ENCODE assay signal across 8 cellular contexts in the genomic region with DNA sequence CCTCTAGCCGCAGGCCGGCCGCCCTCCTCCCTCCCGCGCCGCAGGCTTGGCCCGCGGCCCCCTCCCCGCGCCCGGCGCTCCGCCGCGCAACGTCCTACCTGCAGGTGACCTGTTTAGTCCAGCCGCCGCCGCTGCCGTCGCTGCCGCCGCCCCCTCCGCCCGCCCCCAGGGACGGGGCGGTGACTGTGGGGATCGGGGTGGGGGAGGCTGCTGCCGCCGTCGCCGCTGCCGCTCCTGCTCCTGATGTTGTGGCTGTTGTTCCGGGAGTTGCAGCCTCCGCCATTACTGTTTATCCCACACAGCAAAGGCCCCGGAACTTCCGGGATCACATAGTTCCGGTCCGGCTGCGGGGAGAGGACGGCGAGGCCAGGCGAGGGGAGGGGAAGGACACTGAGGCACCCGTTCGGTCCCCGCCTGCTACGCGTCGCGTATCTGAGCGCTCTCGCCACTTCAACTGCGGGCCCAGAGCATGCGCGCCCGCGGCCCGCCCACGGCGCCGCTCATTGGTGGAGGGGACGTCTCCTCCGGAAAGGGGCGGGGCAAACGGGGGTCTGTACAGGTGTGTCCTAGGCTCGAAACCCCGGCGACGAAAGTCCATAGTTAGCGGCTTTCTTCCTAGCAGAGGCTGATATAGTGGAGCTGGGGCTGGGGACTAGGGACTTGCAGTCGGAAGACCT. TPM values are rescaled to one million over a fixed set of nuclear protein-coding genes. Genes with fewer than 3 reads are reported as not detected.
DNase-seq lines count a peak whose midpoint lies in the region; ATAC-seq and TF ChIP-seq lines count a peak whose summit lies in the region.

A gene with protein sequence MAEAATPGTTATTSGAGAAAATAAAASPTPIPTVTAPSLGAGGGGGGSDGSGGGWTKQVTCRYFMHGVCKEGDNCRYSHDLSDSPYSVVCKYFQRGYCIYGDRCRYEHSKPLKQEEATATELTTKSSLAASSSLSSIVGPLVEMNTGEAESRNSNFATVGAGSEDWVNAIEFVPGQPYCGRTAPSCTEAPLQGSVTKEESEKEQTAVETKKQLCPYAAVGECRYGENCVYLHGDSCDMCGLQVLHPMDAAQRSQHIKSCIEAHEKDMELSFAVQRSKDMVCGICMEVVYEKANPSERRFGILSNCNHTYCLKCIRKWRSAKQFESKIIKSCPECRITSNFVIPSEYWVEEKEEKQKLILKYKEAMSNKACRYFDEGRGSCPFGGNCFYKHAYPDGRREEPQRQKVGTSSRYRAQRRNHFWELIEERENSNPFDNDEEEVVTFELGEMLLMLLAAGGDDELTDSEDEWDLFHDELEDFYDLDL (minus strand): TSS at position 444 of the 677 bp plus-strand sequence. CDS start 161 bp downstream, at position 283.

- TF ChIP-seq POLR2A in GM19193 (IDR thresholded peaks at IDR 0.05; ENCODE audit: extremely low read depth, insufficient read depth, insufficient read length), result peak; percentile 69

- peak within 1 kb of the TSS; percentile 99 for H3K4me3 Mint-ChIP-seq in activated CD4-positive, alpha-beta T cell treated with anti-CD3 and anti-CD28 coated beads for 36 hours

- H3K4me3 ChIP-seq in choroid plexus epithelial cell (ENCODE audit: low read depth, low read length), result peak within 1 kb of the TSS; percentile 86

- DNase-seq in AML-193 (lab: John Stamatoyannopoulos, UW) (peak; percentile 71 to 77), NCI-H510A treated with DMSO at 0.1 percent for 48 hours (lab: John Stamatoyannopoulos, UW) (peak; percentile 85), choroid plexus epithelial cell (ENCODE audit: low read depth) (peak; percentile 92), kidney glomerular epithelial cell (lab: John Stamatoyannopoulos, UW) (peak; percentile 88)
- DNase-seq in activated CD4-positive, alpha-beta T cell treated with anti-CD3 and anti-CD28 coated beads for 36 hours, result peak; percentile 97
- peak; percentile 77 to 86 for DNase-seq in stimulated activated CD4-positive, alpha-beta T cell treated with anti-CD3 and anti-CD28 coated beads, Interleukin-1b, Interleukin-23, amount 100 ng/mL, for 1 hour (ENCODE audit: low read depth in 2 of 2)

- H3K9me3 Mint-ChIP-seq in activated CD4-positive, alpha-beta T cell treated with anti-CD3 and anti-CD28 coated beads for 36 hours (ENCODE audit: low read depth), result no peaks in the 10 kb centered on the region

- intact Hi-C loops in activated CD4-positive, alpha-beta T cell treated with anti-CD3 and anti-CD28 coated beads for 36 hours (cut with DNase I, micrococcal nuclease), result loop anchor here (1.0 to 5.0 kb wide), 15 partner anchors 77 to 1120 kb away; a partner anchor contains a TSS

- H3K36me3 Mint-ChIP-seq in activated CD4-positive, alpha-beta T cell treated with anti-CD3 and anti-CD28 coated beads for 36 hours (ENCODE audit: low read depth), result peaks cover 2% of the 10 kb centered on the region

- H3K27me3 Mint-ChIP-seq in activated CD4-positive, alpha-beta T cell treated with anti-CD3 and anti-CD28 coated beads for 36 hours, result no peaks in the 10 kb centered on the region

- H3K27ac Mint-ChIP-seq in activated CD4-positive, alpha-beta T cell treated with anti-CD3 and anti-CD28 coated beads for 36 hours, result peak within 1 kb of the TSS; percentile 95

- peaks cover 24% of the 10 kb centered on the region for H3K4me1 Mint-ChIP-seq in activated CD4-positive, alpha-beta T cell treated with anti-CD3 and anti-CD28 coated beads for 36 hours

- POLR2A ChIA-PET in activated CD4-positive, alpha-beta T cell treated with anti-CD3 and anti-CD28 coated beads for 36 hours (lab: Charles Lee), result no interaction called here

- TF ChIP-seq CTCF in choroid plexus epithelial cell (conservative IDR thresholded peaks at IDR 0.05; ENCODE audit: low read depth, low read length), result no peak

- CTCF ChIA-PET in activated CD4-positive, alpha-beta T cell treated with anti-CD3 and anti-CD28 coated beads for 36 hours (lab: Charles Lee), result interaction anchor here (0.5 to 4.6 kb wide), 5 partner anchors 9 to 40 kb away, joined by 3 to 43 read pairs (median 5); no protein-coding TSS in a partner anchor

- peak; percentile 93 for ATAC-seq in HG03439 (IDR thresholded peaks at IDR 0.05; ENCODE audit: unreplicated experiment)
- peak; percentile 95 for ATAC-seq in activated CD4-positive, alpha-beta T cell treated with anti-CD3 and anti-CD28 coated beads for 36 hours

RNA-seq across cellular contexts. Expression of the gene that starts here (rescaled TPM):
- 10 to 100 TPM; 73.6 to 77.9 TPM for total RNA-seq in activated CD4-positive, alpha-beta T cell treated with anti-CD3 and anti-CD28 coated beads for 36 hours

Comparison
In these comparisons a context has a peak if more than half of its experiments do, and no peak if none do; other contexts are left out.
1. Peak in every context shown above with its lines: DNase-seq, ATAC-seq and H3K4me3 ChIP-seq.